ENCODE assay signal across 1 cellular context in genomic region chr12:50572760-50573159, GRCh38.
TF ChIP-seq lines count a peak whose summit lies in the region.

No MANE protein-coding gene starts in this region.

TF ChIP-seq in HepG2, 621 proteins besides CTCF, POLR2A, EP300 and RAD21 (continued from another document):
- TF ChIP-seq, protein P1, sequence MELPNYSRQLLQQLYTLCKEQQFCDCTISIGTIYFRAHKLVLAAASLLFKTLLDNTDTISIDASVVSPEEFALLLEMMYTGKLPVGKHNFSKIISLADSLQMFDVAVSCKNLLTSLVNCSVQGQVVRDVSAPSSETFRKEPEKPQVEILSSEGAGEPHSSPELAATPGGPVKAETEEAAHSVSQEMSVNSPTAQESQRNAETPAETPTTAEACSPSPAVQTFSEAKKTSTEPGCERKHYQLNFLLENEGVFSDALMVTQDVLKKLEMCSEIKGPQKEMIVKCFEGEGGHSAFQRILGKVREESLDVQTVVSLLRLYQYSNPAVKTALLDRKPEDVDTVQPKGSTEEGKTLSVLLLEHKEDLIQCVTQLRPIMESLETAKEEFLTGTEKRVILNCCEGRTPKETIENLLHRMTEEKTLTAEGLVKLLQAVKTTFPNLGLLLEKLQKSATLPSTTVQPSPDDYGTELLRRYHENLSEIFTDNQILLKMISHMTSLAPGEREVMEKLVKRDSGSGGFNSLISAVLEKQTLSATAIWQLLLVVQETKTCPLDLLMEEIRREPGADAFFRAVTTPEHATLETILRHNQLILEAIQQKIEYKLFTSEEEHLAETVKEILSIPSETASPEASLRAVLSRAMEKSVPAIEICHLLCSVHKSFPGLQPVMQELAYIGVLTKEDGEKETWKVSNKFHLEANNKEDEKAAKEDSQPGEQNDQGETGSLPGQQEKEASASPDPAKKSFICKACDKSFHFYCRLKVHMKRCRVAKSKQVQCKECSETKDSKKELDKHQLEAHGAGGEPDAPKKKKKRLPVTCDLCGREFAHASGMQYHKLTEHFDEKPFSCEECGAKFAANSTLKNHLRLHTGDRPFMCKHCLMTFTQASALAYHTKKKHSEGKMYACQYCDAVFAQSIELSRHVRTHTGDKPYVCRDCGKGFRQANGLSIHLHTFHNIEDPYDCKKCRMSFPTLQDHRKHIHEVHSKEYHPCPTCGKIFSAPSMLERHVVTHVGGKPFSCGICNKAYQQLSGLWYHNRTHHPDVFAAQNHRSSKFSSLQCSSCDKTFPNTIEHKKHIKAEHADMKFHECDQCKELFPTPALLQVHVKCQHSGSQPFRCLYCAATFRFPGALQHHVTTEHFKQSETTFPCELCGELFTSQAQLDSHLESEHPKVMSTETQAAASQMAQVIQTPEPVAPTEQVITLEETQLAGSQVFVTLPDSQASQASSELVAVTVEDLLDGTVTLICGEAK (IDR thresholded peaks at IDR 0.05) = no peak
- TF ChIP-seq, protein P1 (CRISPR knock-in tag; IDR thresholded peaks at IDR 0.05) = no peak
- no peak for TF ChIP-seq CBX5 (CRISPR knock-in tag; IDR thresholded peaks at IDR 0.05; ENCODE audit: borderline replicate concordance)
- TF ChIP-seq ASH2L (IDR thresholded peaks at IDR 0.05; ENCODE audit: insufficient read length, low read depth, low read length) = no peak
- TF ChIP-seq ZBTB33 (CRISPR knock-in tag; IDR thresholded peaks at IDR 0.05) = no peak
- no peak for TF ChIP-seq SMYD3 (CRISPR knock-in tag; IDR thresholded peaks at IDR 0.05)
- no peak for TF ChIP-seq ZNF605 (CRISPR knock-in tag; IDR thresholded peaks at IDR 0.05)
- no peak for TF ChIP-seq BCL3 (CRISPR knock-in tag; IDR thresholded peaks at IDR 0.05)
- TF ChIP-seq MTA1 (CRISPR knock-in tag; IDR thresholded peaks at IDR 0.05; ENCODE audit: borderline replicate concordance) = no peak
- TF ChIP-seq ZNF3 (CRISPR knock-in tag; IDR thresholded peaks at IDR 0.05) = no peak
- no peak for TF ChIP-seq RORA (CRISPR knock-in tag; IDR thresholded peaks at IDR 0.05)
- TF ChIP-seq HNRNPK (IDR thresholded peaks at IDR 0.05; ENCODE audit: low read depth, low read length, poor library complexity, severe bottlenecking) = no peak
- TF ChIP-seq, protein P2, sequence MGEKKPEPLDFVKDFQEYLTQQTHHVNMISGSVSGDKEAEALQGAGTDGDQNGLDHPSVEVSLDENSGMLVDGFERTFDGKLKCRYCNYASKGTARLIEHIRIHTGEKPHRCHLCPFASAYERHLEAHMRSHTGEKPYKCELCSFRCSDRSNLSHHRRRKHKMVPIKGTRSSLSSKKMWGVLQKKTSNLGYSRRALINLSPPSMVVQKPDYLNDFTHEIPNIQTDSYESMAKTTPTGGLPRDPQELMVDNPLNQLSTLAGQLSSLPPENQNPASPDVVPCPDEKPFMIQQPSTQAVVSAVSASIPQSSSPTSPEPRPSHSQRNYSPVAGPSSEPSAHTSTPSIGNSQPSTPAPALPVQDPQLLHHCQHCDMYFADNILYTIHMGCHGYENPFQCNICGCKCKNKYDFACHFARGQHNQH (CRISPR knock-in tag; IDR thresholded peaks at IDR 0.05) = no peak
- no peak for TF ChIP-seq ZNF446 (CRISPR knock-in tag; IDR thresholded peaks at IDR 0.05)
- no peak for TF ChIP-seq ZNF724P (CRISPR knock-in tag; IDR thresholded peaks at IDR 0.05; ENCODE audit: borderline replicate concordance)
